ENCODE assay signal across 22 cellular contexts in the genomic region with DNA sequence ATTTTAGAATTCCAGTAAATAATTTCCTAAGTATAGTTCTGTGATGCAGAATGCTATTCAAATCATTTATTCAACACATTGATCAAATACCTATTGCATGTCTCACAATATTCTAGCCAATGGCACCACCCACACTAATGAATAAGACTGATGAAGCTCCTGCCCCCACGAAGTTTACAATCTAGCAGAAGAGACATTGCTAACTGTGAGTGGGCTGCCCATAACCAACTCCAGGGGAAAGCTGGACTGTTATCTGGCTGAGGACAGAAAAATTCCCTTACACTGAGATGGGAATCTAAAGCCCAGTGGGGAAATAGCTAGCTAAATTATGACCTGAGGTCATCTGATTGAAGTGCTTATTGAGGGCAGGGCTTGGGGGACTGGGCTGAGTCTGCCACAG.
DNase-seq lines count a peak whose midpoint lies in the region; ATAC-seq, FAIRE-seq and TF ChIP-seq lines count a peak whose summit lies in the region.
"Had no signal": no experiment of that assay in that cellular context is flagged by ENCODE, and none has a peak within 500 bp of the region (broad histone marks: within the 10 kb centered on the region; RNA-seq: fewer than 3 reads in every experiment).

No MANE protein-coding gene starts in this region.

- DNase-seq in HCEC 1CT (peak; percentile 35), GM12878 (ENCODE audit: low read depth, low spot score) (no peak), thyroid gland (no peak), hippocampal formation (lab: John Stamatoyannopoulos, UW) (no peak), GM19240 (ENCODE audit: insufficient read length, low spot score) (no peak)
- DNase-seq: ACHN; Caco-2; CD4-positive, alpha-beta memory T cell; DMS 273 treated with DMSO at 0.1 percent for 48 hours; DND-41; GDM1; GOT3; Kasumi-1; NCI-H1417; NCI-H1694 treated with DMSO at 0.1 percent for 48 hours; NCI-H446; NCI-H526; Right ventricle myocardium superior had no signal

- H3K27me3 ChIP-seq in GM12878 (replicated peaks in 1 of 2; ENCODE audit: control insufficient read depth in 2 of 2, insufficient read depth in 2 of 2, low read length in 1 of 2) (no peaks in the 10 kb centered on the region), muscle layer of colon (ENCODE audit: control insufficient read depth in 1 of 2, insufficient read depth in 2 of 2, low read length in 2 of 2) (no peaks in the 10 kb centered on the region), thyroid gland (no peaks in the 10 kb centered on the region)
- H3K27me3 ChIP-seq: BLaER1 treated with 17β-estradiol and CSF1 and Interleukin-3, amounts not matched to agents 10 nM and 100 nM had no signal

- H4K20me1 ChIP-seq in GM12878 (ENCODE audit: control insufficient read depth, insufficient read depth): no peaks in the 10 kb centered on the region
- H4K20me1 ChIP-seq: BLaER1 treated with 17β-estradiol and CSF1 and Interleukin-3, amounts not matched to agents 10 nM and 100 nM had no signal

- H3K4me1 ChIP-seq in GM12878 (ENCODE audit: control insufficient read depth, insufficient read depth, low read length): peaks cover 20% of the 10 kb centered on the region
- peaks cover 18% of the 10 kb centered on the region for H3K4me1 ChIP-seq in muscle layer of colon (ENCODE audit: insufficient read depth, low read length)
- no peaks in the 10 kb centered on the region for H3K4me1 ChIP-seq in thyroid gland
- H3K4me1 ChIP-seq: BLaER1 treated with 17β-estradiol and CSF1 and Interleukin-3, amounts not matched to agents 10 nM and 100 nM; Caco-2 had no signal

- 31% methylated on average over 1 of the region's 1 CpG for WGBS in GM12878 (ENCODE audit: insufficient coverage, insufficient replicate concordance, low lambda C conversion rate, missing lambda C conversion rate)
- WGBS in thyroid gland, 2 donors: 68 to 74% methylated on average over 1 of the region's 1 CpG

- intact Hi-C loops in GM12878 (cut with micrococcal nuclease; ENCODE audit: unreplicated experiment): no loop called here
- intact Hi-C loops in thyroid gland (cut with DNase I): no loop called here

- TF ChIP-seq POLR2A in GM12878 (IDR thresholded peaks at IDR 0.05; ENCODE audit: low read depth, low read length) (no peak), thyroid gland (IDR thresholded peaks at IDR 0.05) (no peak)

- TF ChIP-seq RAD21 in GM12878 (IDR thresholded peaks at IDR 0.05; ENCODE audit: insufficient read depth, low read depth, low read length): no peak

- H3K9me3 ChIP-seq in GM12878 (replicated peaks; ENCODE audit: control insufficient read depth, insufficient read depth, low read length) (peaks cover 5% of the 10 kb centered on the region; the same call in 2 of the 3 replicates), muscle layer of colon (ENCODE audit: low read length) (no peaks in the 10 kb centered on the region), thyroid gland (no peaks in the 10 kb centered on the region)
- H3K9me3 ChIP-seq: Caco-2 had no signal

- no TSS peak for BruUV-seq in GM12878 (replicated peaks; lab: Mats Ljungman, UMichigan)

- POLR2A ChIA-PET in GM12878 (lab: Charles Lee): no interaction called here

- no peak for TF ChIP-seq EP300 in GM12878 (IDR thresholded peaks at IDR 0.05; ENCODE audit: borderline replicate concordance in 1 of 2, control insufficient read depth in 1 of 2, low read depth in 2 of 2, low read length in 2 of 2)

- ATAC-seq in GM12878 (no peak), HG02870 (IDR thresholded peaks at IDR 0.05; ENCODE audit: unreplicated experiment) (no peak)
- ATAC-seq: HCT116 had no signal

- H3K4me3 ChIP-seq in GM12878: no peak overlapping the region
- no peak overlapping the region for H3K4me3 ChIP-seq in muscle layer of colon (ENCODE audit: low read depth in 1 of 2, low read length in 2 of 2)
- no peak overlapping the region for H3K4me3 ChIP-seq in thyroid gland (replicated peaks in 1 of 3)
- H3K4me3 ChIP-seq: BLaER1 treated with 17β-estradiol and CSF1 and Interleukin-3, amounts not matched to agents 10 nM and 100 nM had no signal

- H3K79me2 ChIP-seq in GM12878 (ENCODE audit: control insufficient read depth, insufficient read depth, low read length): no peaks in the 10 kb centered on the region

- in situ Hi-C loops in GM12878 (cut with MboI): no loop called here

- RAD21 ChIA-PET in GM12878 (lab: Charles Lee; ENCODE audit: unreplicated experiment): no interaction called here

- no peaks in the 10 kb centered on the region for H3K36me3 ChIP-seq in GM12878 (ENCODE audit: control insufficient read depth in 2 of 2, insufficient read depth in 2 of 2, low read length in 1 of 2)
- H3K36me3 ChIP-seq in muscle layer of colon (ENCODE audit: insufficient read depth, low read length): no peaks in the 10 kb centered on the region
- H3K36me3 ChIP-seq in thyroid gland: no peaks in the 10 kb centered on the region
- H3K36me3 ChIP-seq: BLaER1 treated with 17β-estradiol and CSF1 and Interleukin-3, amounts not matched to agents 10 nM and 100 nM had no signal

- CTCF ChIA-PET in GM12878 (lab: Yijun Ruan, JAX): interaction anchor here (0.6 to 1.0 kb wide), 2 partner anchors 41 to 87 kb away, joined by 3 to 5 read pairs; no protein-coding TSS in a partner anchor

- no peak overlapping the region for H3K27ac ChIP-seq in GM12878 (ENCODE audit: control insufficient read depth, insufficient read depth)
- H3K27ac ChIP-seq in muscle layer of colon (ENCODE audit: low read depth, low read length): peak overlapping the region; percentile 1
- no peak overlapping the region for H3K27ac ChIP-seq in thyroid gland
- H3K27ac ChIP-seq: BLaER1 treated with 17β-estradiol and CSF1 and Interleukin-3, amounts not matched to agents 10 nM and 100 nM had no signal

- no peak overlapping the region for H3K4me2 ChIP-seq in GM12878 (ENCODE audit: control insufficient read depth, insufficient read depth)
- H3K4me2 ChIP-seq: BLaER1 treated with 17β-estradiol and CSF1 and Interleukin-3, amounts not matched to agents 10 nM and 100 nM had no signal

- no peak for FAIRE-seq in GM12878 (lab: Jason Lieb, UNC)

- no peak overlapping the region for H3K9ac ChIP-seq in GM12878 (ENCODE audit: control insufficient read depth, insufficient read depth, low read length)
- no peak overlapping the region for H3K9ac ChIP-seq in muscle layer of colon (ENCODE audit: low read length)
- H3K9ac ChIP-seq: BLaER1 treated with 17β-estradiol and CSF1 and Interleukin-3, amounts not matched to agents 10 nM and 100 nM had no signal

- peak overlapping the region; percentile 23; the same call in 1 of the 2 replicates for H2AFZ ChIP-seq in GM12878 (ENCODE audit: control insufficient read depth, low read depth, low read length)

- no peak for TF ChIP-seq CTCF in GM12878 (IDR thresholded peaks at IDR 0.05 in 2 of 3, conservative IDR thresholded peaks at IDR 0.05 in 1 of 3; ENCODE audit: control insufficient read depth in 2 of 3, extremely low read depth in 1 of 3, insufficient read depth in 1 of 3, low read depth in 3 of 3, low read length in 3 of 3)
- TF ChIP-seq CTCF in thyroid gland (IDR thresholded peaks at IDR 0.05): no peak

- SMC1A ChIA-PET in GM12878 (lab: Charles Lee; ENCODE audit: uncharacterized antibody, unreplicated experiment): interaction anchor here (0.8 to 1.5 kb wide), 2 partner anchors 10 to 313 kb away, joined by 3 to 4 read pairs; no protein-coding TSS in a partner anchor

TF ChIP-seq in GM12878, 131 proteins besides CTCF, POLR2A, EP300 and RAD21 (continues in another document):
- TF ChIP-seq SRF (IDR thresholded peaks at IDR 0.05; ENCODE audit: low read depth in 2 of 2, low read length in 2 of 2) (no peak), MYB (IDR thresholded peaks at IDR 0.05; ENCODE audit: borderline replicate concordance, low read depth, low read length) (no peak), SP1 (IDR thresholded peaks at IDR 0.05; ENCODE audit: low read depth, low read length) (no peak), FOXK2 (IDR thresholded peaks at IDR 0.05) (no peak), NBN (IDR thresholded peaks at IDR 0.05) (no peak), TARDBP (IDR thresholded peaks at IDR 0.05; ENCODE audit: borderline replicate concordance) (no peak)
- TF ChIP-seq, protein P1, sequence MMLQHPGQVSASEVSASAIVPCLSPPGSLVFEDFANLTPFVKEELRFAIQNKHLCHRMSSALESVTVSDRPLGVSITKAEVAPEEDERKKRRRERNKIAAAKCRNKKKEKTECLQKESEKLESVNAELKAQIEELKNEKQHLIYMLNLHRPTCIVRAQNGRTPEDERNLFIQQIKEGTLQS (IDR thresholded peaks at IDR 0.05; ENCODE audit: borderline replicate concordance, extremely low read depth, low read depth, low read length): no peak
- TF ChIP-seq, protein P2, sequence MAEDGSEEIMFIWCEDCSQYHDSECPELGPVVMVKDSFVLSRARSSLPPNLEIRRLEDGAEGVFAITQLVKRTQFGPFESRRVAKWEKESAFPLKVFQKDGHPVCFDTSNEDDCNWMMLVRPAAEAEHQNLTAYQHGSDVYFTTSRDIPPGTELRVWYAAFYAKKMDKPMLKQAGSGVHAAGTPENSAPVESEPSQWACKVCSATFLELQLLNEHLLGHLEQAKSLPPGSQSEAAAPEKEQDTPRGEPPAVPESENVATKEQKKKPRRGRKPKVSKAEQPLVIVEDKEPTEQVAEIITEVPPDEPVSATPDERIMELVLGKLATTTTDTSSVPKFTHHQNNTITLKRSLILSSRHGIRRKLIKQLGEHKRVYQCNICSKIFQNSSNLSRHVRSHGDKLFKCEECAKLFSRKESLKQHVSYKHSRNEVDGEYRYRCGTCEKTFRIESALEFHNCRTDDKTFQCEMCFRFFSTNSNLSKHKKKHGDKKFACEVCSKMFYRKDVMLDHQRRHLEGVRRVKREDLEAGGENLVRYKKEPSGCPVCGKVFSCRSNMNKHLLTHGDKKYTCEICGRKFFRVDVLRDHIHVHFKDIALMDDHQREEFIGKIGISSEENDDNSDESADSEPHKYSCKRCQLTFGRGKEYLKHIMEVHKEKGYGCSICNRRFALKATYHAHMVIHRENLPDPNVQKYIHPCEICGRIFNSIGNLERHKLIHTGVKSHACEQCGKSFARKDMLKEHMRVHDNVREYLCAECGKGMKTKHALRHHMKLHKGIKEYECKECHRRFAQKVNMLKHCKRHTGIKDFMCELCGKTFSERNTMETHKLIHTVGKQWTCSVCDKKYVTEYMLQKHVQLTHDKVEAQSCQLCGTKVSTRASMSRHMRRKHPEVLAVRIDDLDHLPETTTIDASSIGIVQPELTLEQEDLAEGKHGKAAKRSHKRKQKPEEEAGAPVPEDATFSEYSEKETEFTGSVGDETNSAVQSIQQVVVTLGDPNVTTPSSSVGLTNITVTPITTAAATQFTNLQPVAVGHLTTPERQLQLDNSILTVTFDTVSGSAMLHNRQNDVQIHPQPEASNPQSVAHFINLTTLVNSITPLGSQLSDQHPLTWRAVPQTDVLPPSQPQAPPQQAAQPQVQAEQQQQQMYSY (CRISPR knock-in tag; IDR thresholded peaks at IDR 0.05): no peak
